In genomic region chr19:36423925-36424324, GRCh38 we compare ENCODE assay signal across 23 cellular contexts.
"Had no signal": no experiment of that assay in that cellular context is flagged by ENCODE, and none has a peak within 500 bp of the region (broad histone marks: within the 10 kb centered on the region; RNA-seq: fewer than 3 reads in every experiment).

No MANE protein-coding gene starts in this region.

- H3K27ac ChIP-seq: adrenal gland, ascending aorta, cardiac muscle cell, colonic mucosa, epithelial cell of prostate, esophagus squamous epithelium, spleen, transverse colon, VCaP had no signal

- H3K9me3 ChIP-seq: adrenal gland, ascending aorta, colonic mucosa had no signal

- H3K4me3 ChIP-seq: adrenal gland, ascending aorta, cardiac muscle cell, colonic mucosa, esophagus squamous epithelium, spleen, transverse colon had no signal

- H3K27me3 ChIP-seq: adrenal gland, ascending aorta, colonic mucosa had no signal

- H3K36me3 ChIP-seq: adrenal gland, ascending aorta, cardiac muscle cell, colonic mucosa, esophagus squamous epithelium, spleen, transverse colon had no signal

- H3K4me1 ChIP-seq: ascending aorta, colonic mucosa had no signal

- ATAC-seq: activated CD4-positive, CD25-positive, alpha-beta regulatory T cell treated with anti-CD3 and anti-CD28 coated beads, Interleukin-2, amount 50 U/mL, for 24 hours; left cardiac atrium; left ventricle myocardium superior; right cardiac atrium had no signal

- DNase-seq: activated CD4-positive, alpha-beta T cell treated with anti-CD3 and anti-CD28 coated beads for 48 hours; activated CD4-positive, alpha-beta T cell treated with anti-CD3 and anti-CD28 coated beads, Interleukin-2, amount 50 U/mL, for 48 hours; activated CD8-positive, alpha-beta memory T cell treated with anti-CD3 and anti-CD28 coated beads for 24 hours; activated effector memory CD4-positive, alpha-beta T cell treated with Interleukin-2 at 50 U/mL for 16 hours; activated naive CD4-positive, alpha-beta T cell treated with anti-CD3 and anti-CD28 coated beads for 36 hours; activated naive CD8-positive, alpha-beta T cell treated with anti-CD3 and anti-CD28 coated beads for 36 hours; adrenal gland; cerebellar nuclear complex; colonic mucosa; effector CD8-positive, alpha-beta T cell; esophagus squamous epithelium; left cardiac atrium; left ventricle myocardium superior; posterior cingulate gyrus; right cardiac atrium; spleen; stimulated activated naive CD4-positive, alpha-beta T cell; transverse colon had no signal
